2 cellular contexts compared by ENCODE assay signal in genomic region chr3:184058029-184058428, GRCh38.
TF ChIP-seq lines count a peak whose summit lies in the region.

No MANE protein-coding gene starts in this region.

TF ChIP-seq in IMR-90, 13 proteins besides CTCF, POLR2A, EP300 and RAD21:
- no peak; the same call in 1 of the 2 replicates for TF ChIP-seq BHLHE40 (IDR thresholded peaks at IDR 0.05; ENCODE audit: low read depth, low read length)
- no peak for TF ChIP-seq RFX5 (IDR thresholded peaks at IDR 0.05; ENCODE audit: low read depth, low read length)
- no peak for TF ChIP-seq FOS (IDR thresholded peaks at IDR 0.05; ENCODE audit: low read depth, low read length)
- no peak for TF ChIP-seq CEBPB (IDR thresholded peaks at IDR 0.05; ENCODE audit: low read depth, low read length)
- TF ChIP-seq MAZ (IDR thresholded peaks at IDR 0.05; ENCODE audit: borderline replicate concordance, low read depth, low read length) = no peak
- no peak for TF ChIP-seq RCOR1 (IDR thresholded peaks at IDR 0.05; ENCODE audit: insufficient replicate concordance, low read length)

TF ChIP-seq in K562, 482 proteins besides CTCF, POLR2A, EP300 and RAD21:
- peak; percentile 29; the same call in 1 of the 2 replicates for TF ChIP-seq EGR1 (conservative IDR thresholded peaks at IDR 0.05)
- TF ChIP-seq, protein P1, sequence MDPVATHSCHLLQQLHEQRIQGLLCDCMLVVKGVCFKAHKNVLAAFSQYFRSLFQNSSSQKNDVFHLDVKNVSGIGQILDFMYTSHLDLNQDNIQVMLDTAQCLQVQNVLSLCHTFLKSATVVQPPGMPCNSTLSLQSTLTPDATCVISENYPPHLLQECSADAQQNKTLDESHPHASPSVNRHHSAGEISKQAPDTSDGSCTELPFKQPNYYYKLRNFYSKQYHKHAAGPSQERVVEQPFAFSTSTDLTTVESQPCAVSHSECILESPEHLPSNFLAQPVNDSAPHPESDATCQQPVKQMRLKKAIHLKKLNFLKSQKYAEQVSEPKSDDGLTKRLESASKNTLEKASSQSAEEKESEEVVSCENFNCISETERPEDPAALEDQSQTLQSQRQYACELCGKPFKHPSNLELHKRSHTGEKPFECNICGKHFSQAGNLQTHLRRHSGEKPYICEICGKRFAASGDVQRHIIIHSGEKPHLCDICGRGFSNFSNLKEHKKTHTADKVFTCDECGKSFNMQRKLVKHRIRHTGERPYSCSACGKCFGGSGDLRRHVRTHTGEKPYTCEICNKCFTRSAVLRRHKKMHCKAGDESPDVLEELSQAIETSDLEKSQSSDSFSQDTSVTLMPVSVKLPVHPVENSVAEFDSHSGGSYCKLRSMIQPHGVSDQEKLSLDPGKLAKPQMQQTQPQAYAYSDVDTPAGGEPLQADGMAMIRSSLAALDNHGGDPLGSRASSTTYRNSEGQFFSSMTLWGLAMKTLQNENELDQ (CRISPR knock-in tag; IDR thresholded peaks at IDR 0.05; ENCODE audit: borderline replicate concordance) = no peak
